Comparison of ENCODE assay signal across 8 cellular contexts in genomic region chr19:9435279-9436268, GRCh38. TPM values are rescaled to one million over a fixed set of nuclear protein-coding genes. Genes with fewer than 3 reads are reported as not detected.
DNase-seq lines count a peak whose midpoint lies in the region; ATAC-seq, FAIRE-seq and TF ChIP-seq lines count a peak whose summit lies in the region.

TSS of gene ZNF266 (minus strand) at chr19:9435573. CDS start at chr19:9420089, 15,484 bp downstream.

- H3K4me1 ChIP-seq in astrocyte (ENCODE audit: insufficient read depth, low read length) = no peaks in the 10 kb centered on the region

- H3K9me3 ChIP-seq in astrocyte (ENCODE audit: insufficient read depth, low read depth, low read length) = no peaks in the 10 kb centered on the region

- H3K27ac Mint-ChIP-seq in T-helper 2 cell treated with Interferon-gamma antibody and Interleukin-4, amounts not matched to agents 5 μg/mL and 100 μg/mL, for 36 hours = peak within 1 kb of the TSS; percentile 98
- peak within 1 kb of the TSS; percentile 97 for H3K27ac Mint-ChIP-seq in astrocyte (ENCODE audit: unreplicated experiment)

- H3K27ac ChIP-seq in astrocyte (ENCODE audit: low read depth, low read length) = peak within 1 kb of the TSS; percentile 72

- peaks cover 39% of the 10 kb centered on the region for H3K36me3 Mint-ChIP-seq in T-helper 2 cell treated with Interferon-gamma antibody and Interleukin-4, amounts not matched to agents 5 μg/mL and 100 μg/mL, for 36 hours (ENCODE audit: low read depth)
- peaks cover 18% of the 10 kb centered on the region for H3K36me3 Mint-ChIP-seq in astrocyte (ENCODE audit: low read depth, unreplicated experiment)

- DNase-seq in NCI-H1930 (lab: John Stamatoyannopoulos, UW) = peak; percentile 83 to 84
- peak; percentile 91 for DNase-seq in T-helper 2 cell treated with Interferon-gamma antibody and Interleukin-4, amounts not matched to agents 5 μg/mL and 100 μg/mL, for 36 hours (ENCODE audit: low spot score)
- peak; percentile 84 for DNase-seq in astrocyte (ENCODE audit: low read depth)
- DNase-seq in hippocampal formation (lab: John Stamatoyannopoulos, UW) = peak; percentile 69 to 80
- peak; percentile 98 for DNase-seq in retina
- no peak for DNase-seq in cortex of kidney (lab: John Stamatoyannopoulos, UW)

- H3K36me3 ChIP-seq in astrocyte (ENCODE audit: insufficient read depth, low read length) = peaks cover 2% of the 10 kb centered on the region

- peak within 1 kb of the TSS; percentile 97 for H3K4me3 Mint-ChIP-seq in T-helper 2 cell treated with Interferon-gamma antibody and Interleukin-4, amounts not matched to agents 5 μg/mL and 100 μg/mL, for 36 hours
- H3K4me3 Mint-ChIP-seq in astrocyte (ENCODE audit: unreplicated experiment) = peak within 1 kb of the TSS; percentile 92

- peak within 1 kb of the TSS; percentile 88 for H3K9ac ChIP-seq in astrocyte (ENCODE audit: low read length)

- H3K4me1 Mint-ChIP-seq in T-helper 2 cell treated with Interferon-gamma antibody and Interleukin-4, amounts not matched to agents 5 μg/mL and 100 μg/mL, for 36 hours (ENCODE audit: low read depth) = peaks cover 15% of the 10 kb centered on the region
- H3K4me1 Mint-ChIP-seq in astrocyte (ENCODE audit: low read depth, unreplicated experiment) = peaks cover 6% of the 10 kb centered on the region

- no peaks in the 10 kb centered on the region for H3K27me3 Mint-ChIP-seq in T-helper 2 cell treated with Interferon-gamma antibody and Interleukin-4, amounts not matched to agents 5 μg/mL and 100 μg/mL, for 36 hours (ENCODE audit: low read depth)
- no peaks in the 10 kb centered on the region for H3K27me3 Mint-ChIP-seq in astrocyte (ENCODE audit: low read depth, unreplicated experiment)

- ATAC-seq in GM18499 (IDR thresholded peaks at IDR 0.05; ENCODE audit: insufficient read depth, unreplicated experiment) (peak; percentile 73), HG02970 (IDR thresholded peaks at IDR 0.05; ENCODE audit: low FRiP score, unreplicated experiment) (peak; percentile 93)

- TF ChIP-seq CTCF in astrocyte (IDR thresholded peaks at IDR 0.05; ENCODE audit: insufficient read depth, low read depth, low read length) = peak; percentile 51

- H3K9me3 Mint-ChIP-seq in T-helper 2 cell treated with Interferon-gamma antibody and Interleukin-4, amounts not matched to agents 5 μg/mL and 100 μg/mL, for 36 hours = peaks cover 18% of the 10 kb centered on the region
- peaks cover 3% of the 10 kb centered on the region for H3K9me3 Mint-ChIP-seq in astrocyte (ENCODE audit: unreplicated experiment)

- no peaks in the 10 kb centered on the region for H3K27me3 ChIP-seq in astrocyte (ENCODE audit: insufficient read depth, low read length)

- no peak for FAIRE-seq in astrocyte (lab: Jason Lieb, UNC)

- peak within 1 kb of the TSS; percentile 88 for H3K4me2 ChIP-seq in astrocyte (ENCODE audit: low read length)

- H4K20me1 ChIP-seq in astrocyte (ENCODE audit: insufficient read depth, low read length) = no peaks in the 10 kb centered on the region

- peak within 1 kb of the TSS; percentile 96 for H2AFZ ChIP-seq in astrocyte (ENCODE audit: low read depth, low read length)

- H3K4me3 ChIP-seq in astrocyte (ENCODE audit: insufficient read depth, low read depth, low read length) = peak within 1 kb of the TSS; percentile 78

- peaks cover 19% of the 10 kb centered on the region for H3K79me2 ChIP-seq in astrocyte (ENCODE audit: insufficient read depth, low read length)

RNA-seq across cellular contexts. Expression of gene ZNF266, which starts in this region (rescaled TPM):
- total RNA-seq in astrocyte = 14.7 and 15.5 TPM in 2 replicates
